In the genomic region with DNA sequence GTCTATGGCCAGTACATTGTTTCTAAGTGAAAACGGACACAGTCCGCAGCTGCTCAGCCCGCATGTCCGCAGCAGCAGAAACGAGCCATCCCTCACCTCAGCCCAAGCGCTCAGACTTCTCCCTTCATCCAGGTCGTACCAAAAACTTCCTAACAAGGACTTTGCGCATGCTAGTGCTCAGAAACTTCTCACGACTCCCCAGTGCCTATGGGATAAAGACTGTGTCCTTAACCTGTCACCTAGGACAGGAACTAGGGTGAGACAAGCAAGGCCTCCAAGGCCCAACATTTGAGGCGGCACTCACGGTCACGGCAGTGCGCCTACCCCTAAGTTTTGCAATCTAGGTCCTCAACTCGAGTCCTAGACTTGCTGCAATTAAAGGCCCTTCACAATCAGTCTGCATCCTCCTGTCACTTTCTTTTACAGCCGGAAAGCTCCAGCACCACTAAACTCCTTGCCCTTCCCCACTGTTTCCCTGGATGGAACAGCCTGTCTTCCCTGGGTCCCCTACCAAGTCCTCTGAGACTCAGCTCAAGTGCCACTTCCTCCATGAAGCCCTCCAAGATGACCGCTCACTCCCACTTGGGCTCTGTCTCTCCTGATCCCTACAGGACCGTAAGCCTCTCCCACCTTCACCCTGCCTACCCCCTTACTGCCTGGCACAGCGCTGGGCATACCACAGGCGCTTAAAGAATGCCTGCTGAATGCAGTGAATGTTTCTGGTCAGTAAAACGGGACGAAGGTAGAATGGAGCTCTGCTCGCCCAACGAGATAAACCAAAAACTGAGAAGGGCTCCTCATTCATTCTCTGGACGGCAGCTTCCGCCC, we compare ENCODE assay signal across 8 cellular contexts. TPM values are rescaled to one million over a fixed set of nuclear protein-coding genes. Genes with fewer than 3 reads are reported as not detected.
DNase-seq lines count a peak whose midpoint lies in the region; ATAC-seq and TF ChIP-seq lines count a peak whose summit lies in the region.

No MANE protein-coding gene starts in this region.

- DNase-seq in ELF-1 (ENCODE audit: low read depth, low spot score): peak; percentile 46
- DNase-seq in LNCaP clone FGC (ENCODE audit: low read depth): no peak
- DNase-seq in astrocyte of the spinal cord (ENCODE audit: low read depth, low spot score): peak; percentile 14
- no peak for DNase-seq in left lung
- DNase-seq in tibial nerve (ENCODE audit: low spot score in 2 of 2): no peak
- no peak for DNase-seq in NCI-H128 (lab: John Stamatoyannopoulos, UW; ENCODE audit: unreplicated experiment)
- DNase-seq in NCI-H524 treated with DMSO at 0.1 percent for 48 hours (lab: John Stamatoyannopoulos, UW): no peak

- H3K36me3 ChIP-seq in left lung: no peaks in the 10 kb centered on the region
- H3K36me3 ChIP-seq in tibial nerve: no peaks in the 10 kb centered on the region

- intact Hi-C loops in left lung (cut with DNase I): no loop called here

- ATAC-seq in left lung: peak; percentile 3
- ATAC-seq in GM19351 (IDR thresholded peaks at IDR 0.05; ENCODE audit: unreplicated experiment): no peak

- no peak for TF ChIP-seq EP300 in tibial nerve (IDR thresholded peaks at IDR 0.05)

- peak overlapping the region; percentile 89 for H3K4me3 ChIP-seq in LNCaP clone FGC (ENCODE audit: low read depth, low read length)
- peak overlapping the region; percentile 69 for H3K4me3 ChIP-seq in astrocyte of the spinal cord (ENCODE audit: low read depth, low read length)
- H3K4me3 ChIP-seq in left lung: peak overlapping the region; percentile 85 to 93
- H3K4me3 ChIP-seq in tibial nerve: peak overlapping the region; percentile 80 to 98 (median 92)

- no peak for TF ChIP-seq POLR2A in tibial nerve (IDR thresholded peaks at IDR 0.05)

- H3K27ac ChIP-seq in left lung: peak overlapping the region in 1 of 2 donors; percentile 86
- peak overlapping the region; percentile 85 to 93 (median 86) for H3K27ac ChIP-seq in tibial nerve

- TF ChIP-seq CTCF in LNCaP clone FGC (IDR thresholded peaks at IDR 0.05; ENCODE audit: control insufficient read depth, extremely low read depth, insufficient read depth) (no peak), astrocyte of the spinal cord (IDR thresholded peaks at IDR 0.05; ENCODE audit: low read depth, low read length) (no peak), left lung (IDR thresholded peaks at IDR 0.05) (no peak), tibial nerve (IDR thresholded peaks at IDR 0.05) (no peak)

- no peaks in the 10 kb centered on the region for H3K27me3 ChIP-seq in left lung
- no peaks in the 10 kb centered on the region for H3K27me3 ChIP-seq in tibial nerve

- WGBS in tibial nerve, 2 donors: 46 to 49% methylated on average over 24 to 25 of the region's 25 CpGs

- H3K9me3 ChIP-seq in left lung (no peaks in the 10 kb centered on the region), tibial nerve (no peaks in the 10 kb centered on the region)

- in situ Hi-C loops in astrocyte of the spinal cord (cut with HindIII; ENCODE audit: low sequenced_read_pairs): no loop called here

- H3K4me1 ChIP-seq in left lung: peaks cover 11 to 36% of the 10 kb centered on the region in 2 donors
- peaks cover 0 to 22% (median 10%) of the 10 kb centered on the region in 4 donors for H3K4me1 ChIP-seq in tibial nerve

RNA-seq across cellular contexts. Expression of gene CLN6, which starts 1.2 kb away (rescaled TPM):
- total RNA-seq in left lung: 10 to 100 TPM; 28.3 to 50.3 TPM
- 10 to 100 TPM; 10.0 to 28.8 (median 16.3) TPM for total RNA-seq in tibial nerve

RNA-seq across cellular contexts. Expression of gene CALML4, which starts 23.2 kb away (rescaled TPM):
- total RNA-seq in left lung (10 to 100 TPM in 1 of 2 donors, 1 to 10 TPM in 1; 3.0 to 10.8 TPM), tibial nerve (10 to 100 TPM in 3 of 4 donors, 1 to 10 TPM in 1; 7.5 to 27.1 (median 13.6) TPM)

RNA-seq across cellular contexts. Expression of gene FEM1B, which starts 49.2 kb away (rescaled TPM):
- total RNA-seq in left lung (10 to 100 TPM; 44.1 to 44.4 TPM), tibial nerve (10 to 100 TPM; 39.0 to 47.6 (median 39.9) TPM)

Comparison
In these comparisons a context has a peak if more than half of its experiments do, and no peak if none do; other contexts are left out.
1. DNase-seq: peak in ELF-1 (single experiment) and astrocyte of the spinal cord (single experiment); none in LNCaP clone FGC (single experiment), left lung (0 of 2), tibial nerve (0 of 2), NCI-H128 (single experiment) and NCI-H524 treated with DMSO at 0.1 percent for 48 hours (single experiment).
2. Peak in every context shown above with its lines, with median percentiles within 50 percentile points of each other: H3K4me3 ChIP-seq.